1 cellular context compared by ENCODE assay signal in genomic region chr16:79757163-79757562, GRCh38.
TF ChIP-seq lines count a peak whose summit lies in the region.

No MANE protein-coding gene starts in this region.

TF ChIP-seq in GM12878, 131 proteins besides CTCF, POLR2A, EP300 and RAD21 (continued from another document):
- TF ChIP-seq, protein P1, sequence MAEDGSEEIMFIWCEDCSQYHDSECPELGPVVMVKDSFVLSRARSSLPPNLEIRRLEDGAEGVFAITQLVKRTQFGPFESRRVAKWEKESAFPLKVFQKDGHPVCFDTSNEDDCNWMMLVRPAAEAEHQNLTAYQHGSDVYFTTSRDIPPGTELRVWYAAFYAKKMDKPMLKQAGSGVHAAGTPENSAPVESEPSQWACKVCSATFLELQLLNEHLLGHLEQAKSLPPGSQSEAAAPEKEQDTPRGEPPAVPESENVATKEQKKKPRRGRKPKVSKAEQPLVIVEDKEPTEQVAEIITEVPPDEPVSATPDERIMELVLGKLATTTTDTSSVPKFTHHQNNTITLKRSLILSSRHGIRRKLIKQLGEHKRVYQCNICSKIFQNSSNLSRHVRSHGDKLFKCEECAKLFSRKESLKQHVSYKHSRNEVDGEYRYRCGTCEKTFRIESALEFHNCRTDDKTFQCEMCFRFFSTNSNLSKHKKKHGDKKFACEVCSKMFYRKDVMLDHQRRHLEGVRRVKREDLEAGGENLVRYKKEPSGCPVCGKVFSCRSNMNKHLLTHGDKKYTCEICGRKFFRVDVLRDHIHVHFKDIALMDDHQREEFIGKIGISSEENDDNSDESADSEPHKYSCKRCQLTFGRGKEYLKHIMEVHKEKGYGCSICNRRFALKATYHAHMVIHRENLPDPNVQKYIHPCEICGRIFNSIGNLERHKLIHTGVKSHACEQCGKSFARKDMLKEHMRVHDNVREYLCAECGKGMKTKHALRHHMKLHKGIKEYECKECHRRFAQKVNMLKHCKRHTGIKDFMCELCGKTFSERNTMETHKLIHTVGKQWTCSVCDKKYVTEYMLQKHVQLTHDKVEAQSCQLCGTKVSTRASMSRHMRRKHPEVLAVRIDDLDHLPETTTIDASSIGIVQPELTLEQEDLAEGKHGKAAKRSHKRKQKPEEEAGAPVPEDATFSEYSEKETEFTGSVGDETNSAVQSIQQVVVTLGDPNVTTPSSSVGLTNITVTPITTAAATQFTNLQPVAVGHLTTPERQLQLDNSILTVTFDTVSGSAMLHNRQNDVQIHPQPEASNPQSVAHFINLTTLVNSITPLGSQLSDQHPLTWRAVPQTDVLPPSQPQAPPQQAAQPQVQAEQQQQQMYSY (CRISPR knock-in tag; IDR thresholded peaks at IDR 0.05), result no peak
- TF ChIP-seq NKRF (conservative IDR thresholded peaks at IDR 0.05), result no peak
- TF ChIP-seq E4F1 (IDR thresholded peaks at IDR 0.05; ENCODE audit: borderline replicate concordance, partially characterized antibody), result no peak
- TF ChIP-seq ETV6 (conservative IDR thresholded peaks at IDR 0.05 in 1 of 2, IDR thresholded peaks at IDR 0.05 in 1 of 2; ENCODE audit: borderline replicate concordance in 1 of 2, low read depth in 1 of 2), result no peak
- TF ChIP-seq, protein P2, sequence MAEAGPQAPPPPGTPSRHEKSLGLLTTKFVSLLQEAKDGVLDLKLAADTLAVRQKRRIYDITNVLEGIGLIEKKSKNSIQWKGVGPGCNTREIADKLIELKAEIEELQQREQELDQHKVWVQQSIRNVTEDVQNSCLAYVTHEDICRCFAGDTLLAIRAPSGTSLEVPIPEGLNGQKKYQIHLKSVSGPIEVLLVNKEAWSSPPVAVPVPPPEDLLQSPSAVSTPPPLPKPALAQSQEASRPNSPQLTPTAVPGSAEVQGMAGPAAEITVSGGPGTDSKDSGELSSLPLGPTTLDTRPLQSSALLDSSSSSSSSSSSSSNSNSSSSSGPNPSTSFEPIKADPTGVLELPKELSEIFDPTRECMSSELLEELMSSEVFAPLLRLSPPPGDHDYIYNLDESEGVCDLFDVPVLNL (IDR thresholded peaks at IDR 0.05; ENCODE audit: low read depth, low read length), result no peak
- no peak for TF ChIP-seq RBBP5 (conservative IDR thresholded peaks at IDR 0.05)
- no peak for TF ChIP-seq NR2C2 (IDR thresholded peaks at IDR 0.05; ENCODE audit: borderline replicate concordance, control insufficient read depth, insufficient read length, low read depth)
- TF ChIP-seq MEF2A (IDR thresholded peaks at IDR 0.05; ENCODE audit: insufficient read depth, low read depth, low read length), result no peak
- TF ChIP-seq NRF1 (conservative IDR thresholded peaks at IDR 0.05; ENCODE audit: low read depth, low read length), result no peak
- no peak for TF ChIP-seq YBX1 (IDR thresholded peaks at IDR 0.05)
